8 cellular contexts compared by ENCODE assay signal in the genomic region with DNA sequence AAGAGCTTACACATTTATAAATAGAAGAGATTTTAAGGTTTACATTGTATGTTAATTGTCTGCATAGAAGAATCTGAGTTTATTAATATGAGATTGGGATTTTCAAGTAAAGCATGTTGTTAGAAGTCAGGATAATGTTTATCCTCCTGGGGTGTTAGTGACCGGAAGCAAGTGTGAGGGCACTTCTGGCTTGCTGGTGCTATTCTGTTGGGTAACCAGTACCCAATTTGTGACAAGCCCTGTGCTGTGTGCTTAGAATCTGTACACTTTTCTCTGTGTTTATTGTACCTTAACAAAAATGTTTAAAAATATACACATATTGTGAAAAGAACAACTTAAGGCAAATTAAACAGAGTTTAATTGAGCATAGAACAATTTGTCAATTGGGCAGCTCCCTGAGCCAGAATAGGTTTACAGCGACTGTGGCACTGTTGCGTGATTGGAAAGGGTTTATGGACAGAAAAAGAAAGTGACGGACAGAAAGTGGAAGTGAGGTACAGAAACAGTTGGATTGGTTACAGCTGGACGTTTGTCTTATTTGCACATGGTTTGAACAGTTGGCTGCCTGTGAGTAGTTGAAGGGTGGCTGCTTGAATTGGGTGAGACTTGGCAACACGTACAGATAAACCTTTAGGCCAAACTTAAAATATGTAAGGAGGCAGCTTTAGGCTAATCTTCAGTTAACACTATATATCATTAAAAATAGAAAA. TPM values are rescaled to one million over a fixed set of nuclear protein-coding genes. Genes with fewer than 3 reads are reported as not detected.
DNase-seq lines count a peak whose midpoint lies in the region; ATAC-seq and TF ChIP-seq lines count a peak whose summit lies in the region.
"Not testable (repeated sequence)": the region's sequence is repeated elsewhere in the genome, so short reads cannot be mapped to it uniquely, and the experiment has no call there.

No MANE protein-coding gene starts in this region.

- not testable (repeated sequence) for TF ChIP-seq RAD21 in liver (IDR thresholded peaks at IDR 0.05)

- intact Hi-C loops in body of pancreas (cut with DNase I); heart left ventricle (cut with DNase I); left ventricle myocardium superior (cut with micrococcal nuclease); mucosa of descending colon (cut with DNase I, micrococcal nuclease); upper lobe of right lung (cut with DNase I): not testable (repeated sequence)

- not testable (repeated sequence) for TF ChIP-seq POLR2A in body of pancreas (IDR thresholded peaks at IDR 0.05); heart left ventricle (IDR thresholded peaks at IDR 0.05)

- not testable (repeated sequence) for TF ChIP-seq CTCF in body of pancreas (IDR thresholded peaks at IDR 0.05); heart left ventricle (IDR thresholded peaks at IDR 0.05); liver (IDR thresholded peaks at IDR 0.05; ENCODE audit: low read depth, low read length, missing input control); mucosa of descending colon (IDR thresholded peaks at IDR 0.05); upper lobe of right lung (IDR thresholded peaks at IDR 0.05)

- DNase-seq in body of pancreas, heart left ventricle, left ventricle myocardium superior, mucosa of descending colon, upper lobe of right lung: not testable (repeated sequence)

- ATAC-seq in GM19351 (IDR thresholded peaks at IDR 0.05; ENCODE audit: unreplicated experiment) (peak; percentile 60), HG03175 (IDR thresholded peaks at IDR 0.05; ENCODE audit: unreplicated experiment) (peak; percentile 53), body of pancreas (peak; percentile 56), heart left ventricle (peak; percentile 50 to 76 (median 60)), left ventricle myocardium superior (peak; percentile 73), mucosa of descending colon (peak; percentile 47), upper lobe of right lung (peak; percentile 73)

- H3K9me3 ChIP-seq in body of pancreas; heart left ventricle; liver (ENCODE audit: control insufficient read depth in 4 of 4, low read length in 3 of 4); mucosa of descending colon; upper lobe of right lung: not testable (repeated sequence)

- H3K4me3 ChIP-seq in body of pancreas; heart left ventricle; liver (ENCODE audit: low read depth in 1 of 3, low read length in 3 of 3); mucosa of descending colon; upper lobe of right lung: not testable (repeated sequence)

- 58 to 80% methylated on average over 1 of the region's 6 CpGs for WGBS in body of pancreas, 2 donors
- WGBS in heart left ventricle, 4 donors, result 65 to 84% (median 69%) methylated on average over 1 to 2 of the region's 6 CpGs
- 38% methylated on average over 1 of the region's 6 CpGs for WGBS in liver

- H3K4me1 ChIP-seq in body of pancreas; heart left ventricle; liver (ENCODE audit: control insufficient read depth in 4 of 4, insufficient read depth in 4 of 4, low read length in 3 of 4); mucosa of descending colon (ENCODE audit: low read depth); upper lobe of right lung: not testable (repeated sequence)

- H3K9ac ChIP-seq in liver (ENCODE audit: low read depth in 1 of 2, low read length in 2 of 2), result not testable (repeated sequence)

- H3K27ac ChIP-seq in body of pancreas (peak overlapping the region in 1 of 4 donors; percentile 68), liver (ENCODE audit: low read depth in 1 of 2, low read length in 2 of 2) (peak overlapping the region; percentile 37 to 54)
- not testable (repeated sequence) for H3K27ac ChIP-seq in heart left ventricle, upper lobe of right lung

- not testable (repeated sequence) for H3K27me3 ChIP-seq in body of pancreas; heart left ventricle; liver (ENCODE audit: control insufficient read depth in 4 of 4, insufficient read depth in 4 of 4, low read length in 3 of 4); upper lobe of right lung

- not testable (repeated sequence) for H3K36me3 ChIP-seq in body of pancreas (replicated peaks in 1 of 2; ENCODE audit: insufficient read depth in 1 of 2, low read depth in 2 of 2); liver (ENCODE audit: control insufficient read depth in 4 of 4, insufficient read depth in 3 of 4, low read depth in 1 of 4, low read length in 3 of 4); mucosa of descending colon (ENCODE audit: low read depth); upper lobe of right lung
- H3K36me3 ChIP-seq in heart left ventricle, result peaks cover 0 to 14% (median 0%) of the 10 kb centered on the region in 9 donors

RNA-seq across cellular contexts. Expression of gene NOMO1, which starts 17.8 kb away (rescaled TPM):
- total RNA-seq in body of pancreas (100 to 1,000 TPM in 1 of 2 donors, 10 to 100 TPM in 1; 49.4 to 102 TPM), heart left ventricle (100 to 1,000 TPM in 4 of 9 donors, 10 to 100 TPM in 5; 70.6 to 180 (median 97.3) TPM), left ventricle myocardium superior (129 TPM), liver (10 to 100 TPM; 29.8 to 46.9 TPM), mucosa of descending colon (10 to 100 TPM; 78.4 to 93.1 (median 82.5) TPM), upper lobe of right lung (70.7 TPM)
- polyA plus RNA-seq in heart left ventricle (10 to 100 TPM; 30.7 to 93.4 TPM), liver (10 to 100 TPM; 19.8 to 33.5 TPM)
